8 cellular contexts compared by ENCODE assay signal in the genomic region with DNA sequence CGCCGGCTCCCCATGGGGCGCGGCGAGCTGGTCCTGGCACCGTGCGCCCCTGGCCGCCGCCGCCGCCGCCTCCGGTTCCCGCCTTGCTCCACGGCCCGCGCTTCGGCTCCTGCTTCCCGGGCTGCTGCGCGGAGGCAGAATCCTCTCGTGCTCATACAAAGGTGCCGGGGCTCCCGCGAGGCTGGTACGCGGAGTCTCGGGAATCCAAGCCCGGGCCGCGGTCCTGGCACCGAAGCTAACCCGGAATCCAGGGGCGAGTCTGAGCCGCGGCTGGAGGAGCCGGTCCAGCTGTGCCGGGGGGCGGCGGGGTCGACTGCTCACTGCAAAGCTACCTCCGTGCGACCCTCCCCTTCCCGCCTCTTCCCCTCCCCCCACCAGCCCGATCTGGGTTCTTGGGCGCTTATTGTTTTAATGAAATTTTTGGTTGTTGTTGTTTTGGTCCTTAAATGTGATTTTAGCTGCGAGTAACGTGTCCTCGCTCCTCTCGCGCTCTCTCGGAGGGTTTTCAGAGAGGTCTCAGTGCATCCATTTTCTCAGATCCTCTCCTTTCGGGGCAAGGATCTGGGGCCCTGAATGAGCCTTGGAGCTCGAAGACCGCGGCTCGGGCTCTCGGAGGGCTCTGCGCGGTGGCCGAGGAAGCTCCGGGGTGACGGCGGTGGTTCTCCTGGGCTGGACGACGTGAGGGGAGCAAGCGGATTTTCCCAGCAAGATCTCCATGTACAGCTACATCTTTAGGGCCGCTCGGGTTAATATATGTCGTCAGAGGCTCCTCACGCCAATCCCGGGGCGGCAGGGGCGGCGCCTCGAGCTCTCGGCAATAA. TPM values are rescaled to one million over a fixed set of nuclear protein-coding genes. Genes with fewer than 3 reads are reported as not detected.
DNase-seq lines count a peak whose midpoint lies in the region; ATAC-seq and FAIRE-seq lines count a peak whose summit lies in the region.

A gene (minus strand): TSS at position 725 of the 821 bp plus-strand sequence. CDS start 940 bp downstream, outside the sequence.

- H3K4me1 Mint-ChIP-seq in stimulated activated effector memory CD8-positive, alpha-beta T cell treated with anti-CD3 and anti-CD28 coated beads, Interleukin-12 subunit alpha, Interleukin-12 subunit beta, amount 100 ng/mL, for 72 hours, result peaks cover 14% of the 10 kb centered on the region

- H3K27ac Mint-ChIP-seq in stimulated activated effector memory CD8-positive, alpha-beta T cell treated with anti-CD3 and anti-CD28 coated beads, Interleukin-12 subunit alpha, Interleukin-12 subunit beta, amount 100 ng/mL, for 72 hours, result no peak within 1 kb of the TSS

- intact Hi-C loops in left ventricle myocardium superior (cut with micrococcal nuclease), result loop anchor here (5.0 to 10.0 kb wide), 2 partner anchors 155 to 218 kb away; no protein-coding TSS in a partner anchor

- peaks cover 37% of the 10 kb centered on the region for H3K36me3 Mint-ChIP-seq in stimulated activated effector memory CD8-positive, alpha-beta T cell treated with anti-CD3 and anti-CD28 coated beads, Interleukin-12 subunit alpha, Interleukin-12 subunit beta, amount 100 ng/mL, for 72 hours

- DNase-seq in AG08396 (ENCODE audit: low spot score) (peak; percentile 51), HTR-8/SVneo (ENCODE audit: insufficient read length, low spot score) (peak; percentile 88), left ventricle myocardium superior (peak; percentile 91)
- peak; percentile 57 for DNase-seq in activated CD8-positive, alpha-beta memory T cell treated with anti-CD3 and anti-CD28 coated beads, Interleukin-2, amount 50 U/mL, for 48 hours
- no peak for DNase-seq in stimulated activated effector memory CD8-positive, alpha-beta T cell treated with anti-CD3 and anti-CD28 coated beads, Interleukin-12 subunit alpha, Interleukin-12 subunit beta, amount 100 ng/mL, for 72 hours (ENCODE audit: low spot score in 2 of 2)
- DNase-seq in effector CD8-positive, alpha-beta T cell (lab: John Stamatoyannopoulos, UW), result no peak

- peak within 1 kb of the TSS; percentile 59 for H3K4me3 Mint-ChIP-seq in stimulated activated effector memory CD8-positive, alpha-beta T cell treated with anti-CD3 and anti-CD28 coated beads, Interleukin-12 subunit alpha, Interleukin-12 subunit beta, amount 100 ng/mL, for 72 hours

- H3K9me3 Mint-ChIP-seq in stimulated activated effector memory CD8-positive, alpha-beta T cell treated with anti-CD3 and anti-CD28 coated beads, Interleukin-12 subunit alpha, Interleukin-12 subunit beta, amount 100 ng/mL, for 72 hours, result peaks cover 3% of the 10 kb centered on the region

- no peak for FAIRE-seq in HTR-8/SVneo (lab: Jason Lieb, UNC)

- ATAC-seq in left ventricle myocardium superior (peak; percentile 71), HG02981 (IDR thresholded peaks at IDR 0.05; ENCODE audit: unreplicated experiment) (no peak), GM21723 (IDR thresholded peaks at IDR 0.05; ENCODE audit: unreplicated experiment) (no peak)
- ATAC-seq in stimulated activated effector memory CD8-positive, alpha-beta T cell treated with anti-CD3 and anti-CD28 coated beads, Interleukin-12 subunit alpha, Interleukin-12 subunit beta, amount 100 ng/mL, for 72 hours, result no peak

RNA-seq across cellular contexts. Expression of the gene that starts here (rescaled TPM):
- 180 TPM for total RNA-seq in left ventricle myocardium superior

Comparison
In these comparisons a context has a peak if more than half of its experiments do, and no peak if none do; other contexts are left out.
1. DNase-seq: peak in AG08396 (single experiment), HTR-8/SVneo (single experiment), activated CD8-positive, alpha-beta memory T cell treated with anti-CD3 and anti-CD28 coated beads, Interleukin-2, amount 50 U/mL, for 48 hours (single experiment) and left ventricle myocardium superior (single experiment); none in stimulated activated effector memory CD8-positive, alpha-beta T cell treated with anti-CD3 and anti-CD28 coated beads, Interleukin-12 subunit alpha, Interleukin-12 subunit beta, amount 100 ng/mL, for 72 hours (0 of 2) and effector CD8-positive, alpha-beta T cell (single experiment).